Comparison of ENCODE assay signal across 11 cellular contexts in genomic region chr12:93982847-93983315, GRCh38.
DNase-seq lines count a peak whose midpoint lies in the region; ATAC-seq, FAIRE-seq and TF ChIP-seq lines count a peak whose summit lies in the region.
"Had no signal": no experiment of that assay in that cellular context is flagged by ENCODE, and none has a peak within 500 bp of the region (broad histone marks: within the 10 kb centered on the region; RNA-seq: fewer than 3 reads in every experiment).

No MANE protein-coding gene starts in this region.

- H3K4me3 Mint-ChIP-seq in stimulated activated memory B cell treated with anti-CD40 and anti-IgM and Interleukin-4, amounts not matched to agents 10 μg/mL and 1 μg/mL and 100 μg/mL, for 72 hours = no peak overlapping the region
- H3K4me3 Mint-ChIP-seq: IgD-negative memory B cell had no signal

- 79% methylated on average over 6 of the region's 8 CpGs for WGBS in mammary epithelial cell (ENCODE audit: low coverage, missing lambda C conversion rate)
- WGBS in smooth muscle cell (ENCODE audit: low lambda C conversion rate) = 50% methylated on average over 8 of the region's 8 CpGs
- 51 to 65% (median 56%) methylated on average over 8 of the region's 8 CpGs for WGBS in small intestine, 3 donors

- TF ChIP-seq CTCF in mammary epithelial cell (conservative IDR thresholded peaks at IDR 0.05 in 1 of 2, IDR thresholded peaks at IDR 0.05 in 1 of 2; ENCODE audit: extremely low read depth in 1 of 2, insufficient read depth in 1 of 2, low read depth in 1 of 2, low read length in 2 of 2) = no peak
- no peak for TF ChIP-seq CTCF in smooth muscle cell (IDR thresholded peaks at IDR 0.05; ENCODE audit: borderline replicate concordance, insufficient read depth, poor library complexity, severe bottlenecking)

- CTCF ChIA-PET in mammary epithelial cell (lab: Charles Lee; ENCODE audit: low non-redundant PET) = no interaction called here

- in situ Hi-C loops in mammary epithelial cell (cut with MboI; ENCODE audit: low sequenced_read_pairs in 2 of 2) = no loop called here

- H3K4me1 ChIP-seq in mammary epithelial cell (ENCODE audit: insufficient read depth, low read length) (peaks cover 5% of the 10 kb centered on the region), smooth muscle cell (ENCODE audit: low read depth) (peaks cover 8% of the 10 kb centered on the region), small intestine (ENCODE audit: control insufficient read depth in 2 of 2, insufficient read depth in 1 of 2, low read depth in 1 of 2, low read length in 1 of 2) (no peaks in the 10 kb centered on the region)

- no peaks in the 10 kb centered on the region for H4K20me1 ChIP-seq in mammary epithelial cell (ENCODE audit: insufficient read depth, low read length)
- H4K20me1 ChIP-seq in smooth muscle cell (ENCODE audit: low read depth) = no peaks in the 10 kb centered on the region

- H3K36me3 ChIP-seq in mammary epithelial cell (ENCODE audit: insufficient read depth, low read length) (no peaks in the 10 kb centered on the region), smooth muscle cell (ENCODE audit: low read depth) (no peaks in the 10 kb centered on the region), small intestine (ENCODE audit: control insufficient read depth in 2 of 2, insufficient read depth in 2 of 2, low read length in 2 of 2) (no peaks in the 10 kb centered on the region)

- no peaks in the 10 kb centered on the region for H3F3A ChIP-seq in smooth muscle cell (ENCODE audit: low read depth)

- no peak overlapping the region for H3K4me3 ChIP-seq in mammary epithelial cell (replicated peaks in 1 of 3; ENCODE audit: insufficient read depth in 1 of 3, low read depth in 2 of 3, low read length in 3 of 3)
- H3K4me3 ChIP-seq in smooth muscle cell = no peak overlapping the region
- H3K4me3 ChIP-seq in small intestine (ENCODE audit: low read depth in 1 of 2, low read length in 2 of 2) = no peak overlapping the region

- no peak overlapping the region for H3K27ac ChIP-seq in mammary epithelial cell (ENCODE audit: insufficient read depth, low read depth, low read length)
- peak overlapping the region; percentile 25 for H3K27ac ChIP-seq in smooth muscle cell (ENCODE audit: low read depth)
- no peak overlapping the region for H3K27ac ChIP-seq in small intestine (ENCODE audit: low read depth in 1 of 2, low read length in 1 of 2)

- BruUV-seq in mammary epithelial cell (replicated peaks; lab: Mats Ljungman, UMichigan) = no TSS peak

- H3K4me2 ChIP-seq in mammary epithelial cell (ENCODE audit: insufficient read depth, low read depth, low read length) (no peak overlapping the region), smooth muscle cell (no peak overlapping the region)

- no peak overlapping the region for H2AFZ ChIP-seq in mammary epithelial cell (ENCODE audit: low read depth, low read length)
- H2AFZ ChIP-seq in smooth muscle cell (ENCODE audit: low read depth) = no peak overlapping the region

- H3K9ac ChIP-seq in mammary epithelial cell (ENCODE audit: insufficient read depth, low read length) (no peak overlapping the region), smooth muscle cell (ENCODE audit: low read depth) (no peak overlapping the region)

- peaks cover 35% of the 10 kb centered on the region for H3K27me3 Mint-ChIP-seq in stimulated activated memory B cell treated with anti-CD40 and anti-IgM and Interleukin-4, amounts not matched to agents 10 μg/mL and 1 μg/mL and 100 μg/mL, for 72 hours

- H3K9me3 Mint-ChIP-seq in stimulated activated memory B cell treated with anti-CD40 and anti-IgM and Interleukin-4, amounts not matched to agents 10 μg/mL and 1 μg/mL and 100 μg/mL, for 72 hours = no peaks in the 10 kb centered on the region

- H3K36me3 Mint-ChIP-seq in stimulated activated memory B cell treated with anti-CD40 and anti-IgM and Interleukin-4, amounts not matched to agents 10 μg/mL and 1 μg/mL and 100 μg/mL, for 72 hours = no peaks in the 10 kb centered on the region
- H3K36me3 Mint-ChIP-seq: IgD-negative memory B cell had no signal

- no peaks in the 10 kb centered on the region for H3K27me3 ChIP-seq in mammary epithelial cell (ENCODE audit: insufficient read depth, low read length)
- no peaks in the 10 kb centered on the region for H3K27me3 ChIP-seq in smooth muscle cell (ENCODE audit: low read depth)
- no peaks in the 10 kb centered on the region for H3K27me3 ChIP-seq in small intestine (ENCODE audit: control insufficient read depth in 2 of 2, insufficient read depth in 2 of 2, low read length in 2 of 2)

- intact Hi-C loops in mammary epithelial cell (cut with micrococcal nuclease) = no loop called here

- H3K9me3 ChIP-seq in mammary epithelial cell (replicated peaks; ENCODE audit: insufficient read depth, low read length) = no peaks in the 10 kb centered on the region
- no peaks in the 10 kb centered on the region for H3K9me3 ChIP-seq in smooth muscle cell (replicated peaks; ENCODE audit: low read depth)
- no peaks in the 10 kb centered on the region for H3K9me3 ChIP-seq in small intestine (ENCODE audit: control insufficient read depth, low read depth)

- ATAC-seq in stimulated activated memory B cell treated with anti-CD40 and anti-IgM and Interleukin-4, amounts not matched to agents 10 μg/mL and 1 μg/mL and 100 μg/mL, for 72 hours = no peak

- dilution Hi-C loops in mammary epithelial cell (cut with HindIII; ENCODE audit: low sequenced_read_pairs) = no loop called here

- FAIRE-seq in small intestine (lab: Jason Lieb, UNC) = no peak

- H3K27ac Mint-ChIP-seq in stimulated activated memory B cell treated with anti-CD40 and anti-IgM and Interleukin-4, amounts not matched to agents 10 μg/mL and 1 μg/mL and 100 μg/mL, for 72 hours = no peak overlapping the region
- H3K27ac Mint-ChIP-seq: IgD-negative memory B cell had no signal

- DNase-seq in NCI-H510A treated with DMSO at 0.1 percent for 48 hours (lab: John Stamatoyannopoulos, UW) = peak; percentile 20
- no peak for DNase-seq in NCI-H510A (lab: John Stamatoyannopoulos, UW)
- peak; percentile 81 for DNase-seq in NCI-H69 (lab: John Stamatoyannopoulos, UW)
- DNase-seq in mammary epithelial cell = peak; percentile 64
- DNase-seq in smooth muscle cell (lab: John Stamatoyannopoulos, UW; ENCODE audit: unreplicated experiment) = no peak
- no peak for DNase-seq in small intestine
- no peak for DNase-seq in activated effector memory CD4-positive, alpha-beta T cell treated with anti-CD3 and anti-CD28 coated beads, Interleukin-2, amount 50 U/mL, for 16 hours
- DNase-seq: AML-193, erythroblast had no signal

- no peaks in the 10 kb centered on the region for H3K79me2 ChIP-seq in mammary epithelial cell (ENCODE audit: insufficient read depth, low read length)
- H3K79me2 ChIP-seq in smooth muscle cell (ENCODE audit: low read depth) = no peaks in the 10 kb centered on the region

- no peaks in the 10 kb centered on the region for H3K4me1 Mint-ChIP-seq in stimulated activated memory B cell treated with anti-CD40 and anti-IgM and Interleukin-4, amounts not matched to agents 10 μg/mL and 1 μg/mL and 100 μg/mL, for 72 hours
- H3K4me1 Mint-ChIP-seq: IgD-negative memory B cell had no signal

Comparison
In these comparisons a context has a peak if more than half of its experiments do, and no peak if none do; other contexts are left out.
1. DNase-seq: peak in NCI-H510A treated with DMSO at 0.1 percent for 48 hours (single experiment), NCI-H69 (single experiment) and mammary epithelial cell (single experiment); none in NCI-H510A (single experiment), smooth muscle cell (single experiment), small intestine (single experiment) and activated effector memory CD4-positive, alpha-beta T cell treated with anti-CD3 and anti-CD28 coated beads, Interleukin-2, amount 50 U/mL, for 16 hours (single experiment).